In the genomic region with DNA sequence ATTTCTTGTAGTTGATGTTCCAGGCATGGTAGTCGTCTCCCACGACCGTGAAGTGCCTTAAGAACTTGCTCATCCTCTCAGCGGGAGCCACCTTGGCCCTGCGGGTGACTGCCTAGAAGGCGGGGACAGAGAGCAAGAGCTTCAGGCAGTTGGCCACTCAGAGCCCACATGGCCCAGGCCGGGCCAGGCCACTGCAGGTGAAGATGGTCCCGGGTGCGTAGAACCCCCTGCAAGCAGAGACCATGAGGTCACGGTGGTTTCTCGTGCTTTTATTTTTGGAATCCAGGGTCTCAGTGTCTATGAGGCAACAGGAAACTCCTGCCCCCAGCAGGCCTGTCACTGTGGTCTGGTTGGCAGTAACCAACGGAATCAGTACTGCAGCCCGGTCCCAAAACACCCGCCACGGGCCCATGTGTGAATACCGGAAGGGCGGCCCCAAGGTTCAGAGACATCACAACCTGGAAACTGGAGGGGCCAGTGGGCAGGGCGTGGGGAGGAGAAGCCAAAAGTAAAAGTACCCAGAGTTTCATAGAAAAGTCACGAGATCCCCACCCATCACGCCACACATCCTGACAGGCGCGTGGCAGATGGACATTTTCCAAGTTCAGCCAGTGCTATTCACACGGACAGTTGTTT, we compare ENCODE assay signal across 1 cellular context.
TF ChIP-seq lines count a peak whose summit lies in the region.

No MANE protein-coding gene starts in this region.

TF ChIP-seq in WTC11, 78 proteins besides CTCF, POLR2A, EP300 and RAD21 (continued from another document):
- TF ChIP-seq, protein P1, sequence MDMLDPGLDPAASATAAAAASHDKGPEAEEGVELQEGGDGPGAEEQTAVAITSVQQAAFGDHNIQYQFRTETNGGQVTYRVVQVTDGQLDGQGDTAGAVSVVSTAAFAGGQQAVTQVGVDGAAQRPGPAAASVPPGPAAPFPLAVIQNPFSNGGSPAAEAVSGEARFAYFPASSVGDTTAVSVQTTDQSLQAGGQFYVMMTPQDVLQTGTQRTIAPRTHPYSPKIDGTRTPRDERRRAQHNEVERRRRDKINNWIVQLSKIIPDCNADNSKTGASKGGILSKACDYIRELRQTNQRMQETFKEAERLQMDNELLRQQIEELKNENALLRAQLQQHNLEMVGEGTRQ (CRISPR knock-in tag; IDR thresholded peaks at IDR 0.05), result no peak
- TF ChIP-seq MYBL2 (CRISPR knock-in tag; IDR thresholded peaks at IDR 0.05) (no peak), FOXJ3 (CRISPR knock-in tag; IDR thresholded peaks at IDR 0.05; ENCODE audit: borderline replicate concordance) (no peak), GRHL2 (CRISPR knock-in tag; IDR thresholded peaks at IDR 0.05; ENCODE audit: insufficient replicate concordance, severe bottlenecking) (no peak), RORB (CRISPR knock-in tag; IDR thresholded peaks at IDR 0.05) (no peak), NFE2L1 (CRISPR knock-in tag; IDR thresholded peaks at IDR 0.05) (no peak)
- TF ChIP-seq, protein P2, sequence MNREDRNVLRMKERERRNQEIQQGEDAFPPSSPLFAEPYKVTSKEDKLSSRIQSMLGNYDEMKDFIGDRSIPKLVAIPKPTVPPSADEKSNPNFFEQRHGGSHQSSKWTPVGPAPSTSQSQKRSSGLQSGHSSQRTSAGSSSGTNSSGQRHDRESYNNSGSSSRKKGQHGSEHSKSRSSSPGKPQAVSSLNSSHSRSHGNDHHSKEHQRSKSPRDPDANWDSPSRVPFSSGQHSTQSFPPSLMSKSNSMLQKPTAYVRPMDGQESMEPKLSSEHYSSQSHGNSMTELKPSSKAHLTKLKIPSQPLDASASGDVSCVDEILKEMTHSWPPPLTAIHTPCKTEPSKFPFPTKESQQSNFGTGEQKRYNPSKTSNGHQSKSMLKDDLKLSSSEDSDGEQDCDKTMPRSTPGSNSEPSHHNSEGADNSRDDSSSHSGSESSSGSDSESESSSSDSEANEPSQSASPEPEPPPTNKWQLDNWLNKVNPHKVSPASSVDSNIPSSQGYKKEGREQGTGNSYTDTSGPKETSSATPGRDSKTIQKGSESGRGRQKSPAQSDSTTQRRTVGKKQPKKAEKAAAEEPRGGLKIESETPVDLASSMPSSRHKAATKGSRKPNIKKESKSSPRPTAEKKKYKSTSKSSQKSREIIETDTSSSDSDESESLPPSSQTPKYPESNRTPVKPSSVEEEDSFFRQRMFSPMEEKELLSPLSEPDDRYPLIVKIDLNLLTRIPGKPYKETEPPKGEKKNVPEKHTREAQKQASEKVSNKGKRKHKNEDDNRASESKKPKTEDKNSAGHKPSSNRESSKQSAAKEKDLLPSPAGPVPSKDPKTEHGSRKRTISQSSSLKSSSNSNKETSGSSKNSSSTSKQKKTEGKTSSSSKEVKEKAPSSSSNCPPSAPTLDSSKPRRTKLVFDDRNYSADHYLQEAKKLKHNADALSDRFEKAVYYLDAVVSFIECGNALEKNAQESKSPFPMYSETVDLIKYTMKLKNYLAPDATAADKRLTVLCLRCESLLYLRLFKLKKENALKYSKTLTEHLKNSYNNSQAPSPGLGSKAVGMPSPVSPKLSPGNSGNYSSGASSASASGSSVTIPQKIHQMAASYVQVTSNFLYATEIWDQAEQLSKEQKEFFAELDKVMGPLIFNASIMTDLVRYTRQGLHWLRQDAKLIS (CRISPR knock-in tag; IDR thresholded peaks at IDR 0.05; ENCODE audit: borderline replicate concordance), result no peak
